ENCODE assay signal across 29 cellular contexts in the genomic region with DNA sequence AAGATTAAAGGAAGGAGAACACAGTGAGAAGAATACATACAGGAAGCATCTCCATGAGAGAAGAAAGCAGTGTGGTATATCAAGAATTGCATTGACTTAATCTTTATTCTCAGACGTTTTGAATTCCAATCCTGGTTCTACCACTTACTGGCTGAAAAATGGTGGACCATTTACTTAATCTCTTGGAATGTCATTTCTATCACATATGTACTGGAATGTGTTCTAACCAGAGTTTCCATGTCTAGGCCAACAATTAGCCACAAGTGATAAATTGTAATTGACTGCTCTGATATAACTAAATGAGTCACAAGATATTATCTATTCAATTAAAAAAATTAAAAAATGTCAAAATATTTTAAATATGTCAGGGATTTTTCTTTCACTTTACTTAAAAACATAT.
"Had no signal": no experiment of that assay in that cellular context is flagged by ENCODE, and none has a peak within 500 bp of the region (broad histone marks: within the 10 kb centered on the region; RNA-seq: fewer than 3 reads in every experiment).

No MANE protein-coding gene starts in this region.

- H3K4me1 ChIP-seq: adrenal gland, ascending aorta, breast epithelium, colonic mucosa, esophagus squamous epithelium, gastrocnemius medialis had no signal

- H3K27ac ChIP-seq: adrenal gland, ascending aorta, breast epithelium, cardiac muscle cell, colonic mucosa, epithelial cell of prostate, esophagus squamous epithelium, gastrocnemius medialis had no signal

- DNase-seq: activated CD4-positive, alpha-beta memory T cell treated with anti-CD3 and anti-CD28 coated beads for 36 hours; activated CD4-positive, alpha-beta T cell treated with anti-CD3 and anti-CD28 coated beads, Interleukin-2, amount 10 ng/mL, durations not matched to agents 24 days and 14 days; activated CD4-positive, CD25-positive, alpha-beta regulatory T cell; activated CD4-positive, CD25-positive, alpha-beta regulatory T cell treated with anti-CD3 and anti-CD28 coated beads, Interleukin-2, amount 50 U/mL, for 72 hours; activated CD8-positive, alpha-beta memory T cell treated with anti-CD3 and anti-CD28 coated beads, Interleukin-2, amount 10 ng/mL, durations not matched to agents 7 days and 5 days; activated CD8-positive, alpha-beta memory T cell treated with anti-CD3 and anti-CD28 coated beads, Interleukin-2, amount 50 U/mL, for 4 hours; activated CD8-positive, alpha-beta T cell treated with anti-CD3 and anti-CD28 coated beads, Interleukin-2, amount 10 ng/mL, durations not matched to agents 7 days and 5 days; activated effector memory CD4-positive, alpha-beta T cell treated with anti-CD3 and anti-CD28 coated beads, Interleukin-2, amount 50 U/mL, for 16 hours; activated naive CD8-positive, alpha-beta T cell treated with anti-CD3 and anti-CD28 coated beads, Interleukin-2, amount 50 U/mL, for 24 hours; activated T-cell treated with anti-CD3 and anti-CD28 coated beads, Interleukin-2, amount 50 U/mL, for 1 hour; activated T-cell treated with anti-CD3 and anti-CD28 coated beads, Interleukin-2, amount 50 U/mL, for 48 hours; adrenal gland; central memory CD4-positive, alpha-beta T cell; cerebellar nuclear complex; colonic mucosa; effector CD8-positive, alpha-beta T cell; esophagus squamous epithelium; foreskin fibroblast; gastrocnemius medialis; glutamatergic neuron; T-helper 1 cell; T-helper 17 cell; T1000 had no signal

- H3K9me3 ChIP-seq: adrenal gland, ascending aorta, breast epithelium, colonic mucosa, esophagus squamous epithelium, gastrocnemius medialis had no signal

- H3K36me3 ChIP-seq: adrenal gland, ascending aorta, breast epithelium, cardiac muscle cell, colonic mucosa, esophagus squamous epithelium, gastrocnemius medialis had no signal

- FAIRE-seq: endometrium, endothelial cell of umbilical vein had no signal

- H3K4me3 ChIP-seq: adrenal gland, ascending aorta, breast epithelium, cardiac muscle cell, colonic mucosa, esophagus squamous epithelium, gastrocnemius medialis had no signal

- H3K27me3 ChIP-seq: adrenal gland, ascending aorta, breast epithelium, cardiac muscle cell, colonic mucosa, esophagus squamous epithelium, gastrocnemius medialis had no signal

- ATAC-seq: activated CD8-positive, alpha-beta memory T cell treated with anti-CD3 and anti-CD28 coated beads, Interleukin-2, amount 10 ng/mL, durations not matched to agents 7 days and 5 days; activated CD8-positive, alpha-beta T cell treated with anti-CD3 and anti-CD28 coated beads, Interleukin-2, amount 10 ng/mL, durations not matched to agents 7 days and 5 days; gastrocnemius medialis; T-helper 17 cell had no signal
